8 cellular contexts compared by ENCODE assay signal in genomic region chr1:10795305-10796021, GRCh38. TPM values are rescaled to one million over a fixed set of nuclear protein-coding genes. Genes with fewer than 3 reads are reported as not detected.
DNase-seq lines count a peak whose midpoint lies in the region; ATAC-seq, FAIRE-seq and TF ChIP-seq lines count a peak whose summit lies in the region.

No MANE protein-coding gene starts in this region.

- H2AFZ ChIP-seq in fibroblast of lung (ENCODE audit: low read length) (no peak overlapping the region), Karpas-422 (ENCODE audit: low read length) (no peak overlapping the region)

- H3K27me3 ChIP-seq in RWPE2 (ENCODE audit: insufficient read depth, poor library complexity, severe bottlenecking) (peaks cover 42% of the 10 kb centered on the region), fibroblast of lung (ENCODE audit: control insufficient read depth, insufficient read depth, low read length) (peaks cover 38% of the 10 kb centered on the region), pancreas (no peaks in the 10 kb centered on the region), Karpas-422 (ENCODE audit: low read length) (no peaks in the 10 kb centered on the region)

- ATAC-seq in RWPE2 (ENCODE audit: low read depth) (peak; percentile 24), pancreas (peak; percentile 28 to 41 (median 38)), GM21360 (IDR thresholded peaks at IDR 0.05; ENCODE audit: unreplicated experiment) (no peak)

- H3K9ac ChIP-seq in fibroblast of lung (ENCODE audit: insufficient read depth, low read length) (no peak overlapping the region), Karpas-422 (ENCODE audit: low read length) (no peak overlapping the region)

- H3K79me2 ChIP-seq in fibroblast of lung (ENCODE audit: control insufficient read depth, insufficient read depth, low read length): no peaks in the 10 kb centered on the region
- no peaks in the 10 kb centered on the region for H3K79me2 ChIP-seq in Karpas-422 (ENCODE audit: low read length)

- 1% methylated on average over 37 to 38 of the region's 38 CpGs for WGBS in pancreas, 2 donors

- TF ChIP-seq CTCF in RWPE2 (IDR thresholded peaks at IDR 0.05; ENCODE audit: poor library complexity, severe bottlenecking) (no peak), fibroblast of lung (conservative IDR thresholded peaks at IDR 0.05 in 1 of 2, IDR thresholded peaks at IDR 0.05 in 1 of 2; ENCODE audit: low read depth in 1 of 2, low read length in 2 of 2) (no peak), pancreas (IDR thresholded peaks at IDR 0.05) (no peak)

- H3K4me2 ChIP-seq in fibroblast of lung (ENCODE audit: extremely low read depth, insufficient read depth, low read length): peak overlapping the region; percentile 2
- H3K4me2 ChIP-seq in Karpas-422 (ENCODE audit: low read depth, low read length, poor library complexity, severe bottlenecking): no peak overlapping the region

- peak overlapping the region; percentile 60 for H3K4me3 ChIP-seq in RWPE2 (ENCODE audit: severe bottlenecking)
- H3K4me3 ChIP-seq in fibroblast of lung (replicated peaks in 1 of 4; ENCODE audit: control extremely low read depth in 1 of 4, insufficient read depth in 1 of 4, low read depth in 3 of 4, low read length in 4 of 4): peak overlapping the region in 2 of 4 experiments; percentile 25 to 46
- peak overlapping the region; percentile 51 to 77 (median 60) for H3K4me3 ChIP-seq in pancreas
- H3K4me3 ChIP-seq in Karpas-422 (ENCODE audit: low read length): no peak overlapping the region

- no peaks in the 10 kb centered on the region for H3K9me2 ChIP-seq in Karpas-422 (replicated peaks; ENCODE audit: insufficient read depth, low read length)

- peak; percentile 27 for DNase-seq in GM03348 (ENCODE audit: low spot score)
- DNase-seq in RWPE2 (ENCODE audit: low spot score): no peak
- DNase-seq in fibroblast of lung (ENCODE audit: low read depth in 2 of 2): peak in 1 of 2 donors; percentile 10
- peak in 3 of 6 donors; percentile 49 to 81 (median 68) for DNase-seq in pancreas
- no peak for DNase-seq in NCI-H2196 (lab: John Stamatoyannopoulos, UW; ENCODE audit: unreplicated experiment)
- no peak for DNase-seq in GM19240 (ENCODE audit: insufficient read length, low spot score)
- no peak for DNase-seq in Karpas-422

- H3K27ac ChIP-seq in RWPE2 (ENCODE audit: poor library complexity, severe bottlenecking) (no peak overlapping the region), fibroblast of lung (ENCODE audit: insufficient read depth, low read length) (no peak overlapping the region), pancreas (peak overlapping the region in 1 of 4 donors; percentile 78), Karpas-422 (ENCODE audit: low read length) (no peak overlapping the region)

- H4K20me1 ChIP-seq in fibroblast of lung (ENCODE audit: control insufficient read depth, extremely low read depth, insufficient read depth, low read length) (no peaks in the 10 kb centered on the region), Karpas-422 (ENCODE audit: insufficient read depth, low read depth, low read length) (no peaks in the 10 kb centered on the region)

- intact Hi-C loops in pancreas (cut with DNase I): loop anchor here in 1 of 3 donors (10.0 kb wide), 1 partner anchor 281 kb away; no protein-coding TSS in a partner anchor

- no peak for FAIRE-seq in pancreas (lab: Jason Lieb, UNC)

- peaks cover 7% of the 10 kb centered on the region for H3K4me1 ChIP-seq in RWPE2 (ENCODE audit: insufficient read depth, poor library complexity, severe bottlenecking)
- H3K4me1 ChIP-seq in fibroblast of lung (ENCODE audit: control insufficient read depth, extremely low read depth, insufficient read depth, low read length): peaks cover 3% of the 10 kb centered on the region
- peaks cover 6 to 13% (median 7%) of the 10 kb centered on the region in 3 donors for H3K4me1 ChIP-seq in pancreas
- H3K4me1 ChIP-seq in Karpas-422 (ENCODE audit: low read length): no peaks in the 10 kb centered on the region

- H3K9me3 ChIP-seq in RWPE2 (ENCODE audit: severe bottlenecking) (no peaks in the 10 kb centered on the region), fibroblast of lung (ENCODE audit: control insufficient read depth, insufficient read depth, low read depth, low read length) (no peaks in the 10 kb centered on the region), pancreas (no peaks in the 10 kb centered on the region), Karpas-422 (ENCODE audit: low read length) (no peaks in the 10 kb centered on the region)

- H3K36me3 ChIP-seq in RWPE2 (ENCODE audit: low read depth) (no peaks in the 10 kb centered on the region), fibroblast of lung (ENCODE audit: control insufficient read depth, insufficient read depth, low read length) (no peaks in the 10 kb centered on the region), pancreas (no peaks in the 10 kb centered on the region), Karpas-422 (ENCODE audit: insufficient read depth, low read length) (no peaks in the 10 kb centered on the region)

RNA-seq across cellular contexts. Expression of gene CASZ1, which starts 1.0 kb away (rescaled TPM):
- total RNA-seq in fibroblast of lung (0.50 TPM in 1 of 2 replicates, not detected in the other), pancreas (10 to 100 TPM; 12.3 to 18.9 (median 13.8) TPM)
- polyA plus RNA-seq in fibroblast of lung (0.08 and 0.34 TPM in 2 replicates), pancreas (10 to 100 TPM in 1 of 2 donors, 1 to 10 TPM in 1; 6.7 to 16.0 TPM)
- polyA plus RNA-seq in fibroblast of lung (2012): 0.13 and 0.15 TPM in 2 replicates
- polyA minus RNA-seq in fibroblast of lung (ENCODE audit: low replicate concordance): 0.19 and 0.27 TPM in 2 replicates
- 1.3 TPM in 2 replicates for total RNA-seq in Karpas-422 (2014; rRNA removed; shearing (Covaris generic); ENCODE audit: low replicate concordance)
